In the genomic region with DNA sequence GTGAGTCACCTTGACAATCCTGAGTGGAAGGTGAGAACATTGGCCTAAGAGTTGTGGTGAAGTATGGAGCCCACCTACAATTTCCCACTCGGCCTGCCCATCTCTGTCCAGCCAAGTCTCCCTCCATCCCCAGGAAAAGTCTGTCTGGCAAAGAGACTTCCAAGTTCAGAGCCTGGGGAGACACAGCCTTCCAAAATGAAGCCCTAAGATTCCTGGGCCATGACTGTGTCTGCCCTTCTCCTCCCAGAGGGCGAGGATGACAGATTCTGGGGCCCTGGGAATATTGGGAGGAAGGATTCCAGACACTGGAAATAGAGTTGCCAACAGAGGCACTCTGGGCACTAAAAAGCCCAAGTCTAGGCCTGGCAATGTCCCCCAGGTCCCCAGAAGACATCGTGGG, we compare ENCODE assay signal across 13 cellular contexts.
DNase-seq lines count a peak whose midpoint lies in the region; ATAC-seq and TF ChIP-seq lines count a peak whose summit lies in the region.
"Had no signal": no experiment of that assay in that cellular context is flagged by ENCODE, and none has a peak within 500 bp of the region (broad histone marks: within the 10 kb centered on the region; RNA-seq: fewer than 3 reads in every experiment).

No MANE protein-coding gene starts in this region.

- CTCF ChIA-PET in MCF 10A (lab: Yijun Ruan, JAX), result interaction anchor here (0.7 to 2.7 kb wide), 2 partner anchors 230 to 257 kb away, joined by 7 to 32 read pairs; no protein-coding TSS in a partner anchor

- H3K36me3 ChIP-seq in HUES48 (ENCODE audit: control insufficient read depth, insufficient read depth, low read length) (no peaks in the 10 kb centered on the region), tibial nerve (no peaks in the 10 kb centered on the region)
- H3K36me3 ChIP-seq: lower lobe of right lung had no signal

- H3K27me3 ChIP-seq in HUES48 (ENCODE audit: control insufficient read depth, insufficient read depth, low read length) (no peaks in the 10 kb centered on the region), tibial nerve (no peaks in the 10 kb centered on the region)
- H3K27me3 ChIP-seq: dorsolateral prefrontal cortex had no signal

- no peaks in the 10 kb centered on the region for H3K9me3 Mint-ChIP-seq in MCF 10A (ENCODE audit: unreplicated experiment)

- H3K9me3 ChIP-seq in HUES48 (ENCODE audit: control insufficient read depth, insufficient read depth, low read length) (0 out of 2 replicates have a peak, but pooled peaks cover 2% of the 10 kb centered on the region), tibial nerve (peaks cover 0 to 20% (median 0%) of the 10 kb centered on the region in 4 donors)
- H3K9me3 ChIP-seq: lower lobe of right lung had no signal

- H3K4me1 ChIP-seq in HUES48 (ENCODE audit: control insufficient read depth, insufficient read depth, low read length) (0 out of 2 replicates have a peak, but pooled peaks cover 1% of the 10 kb centered on the region), tibial nerve (peaks cover 0 to 13% (median 3%) of the 10 kb centered on the region in 4 donors)
- H3K4me1 ChIP-seq: lower lobe of right lung had no signal

- peak overlapping the region; percentile 81 for H3K27ac ChIP-seq in HUES48 (ENCODE audit: low read depth, low read length)
- peak overlapping the region in 3 of 4 donors; percentile 36 to 76 (median 73) for H3K27ac ChIP-seq in tibial nerve
- H3K27ac ChIP-seq: dorsolateral prefrontal cortex, lower lobe of right lung had no signal

- in situ Hi-C loops in GM13976 (cut with MboI; ENCODE audit: low sequenced_read_pairs, unreplicated experiment), result no loop called here

- intact Hi-C loops in MCF 10A (cut with micrococcal nuclease), result loop anchor here (5.0 kb wide), 1 partner anchor 378 kb away; no protein-coding TSS in a partner anchor

- POLR2A ChIA-PET in MCF 10A (lab: Yijun Ruan, JAX), result interaction anchor here (0.6 kb wide), 1 partner anchor 368 kb away, joined by 3 read pairs; no protein-coding TSS in a partner anchor

- no peaks in the 10 kb centered on the region for H3K27me3 Mint-ChIP-seq in MCF 10A (ENCODE audit: insufficient read depth, unreplicated experiment)
- H3K27me3 Mint-ChIP-seq: stimulated activated naive CD8-positive, alpha-beta T cell treated with anti-CD3 and anti-CD28 coated beads, Interleukin-15, Interleukin-2, amounts not matched to agents 100 ng/mL and 50 ng/mL, for 24 hours had no signal

- WGBS in tibial nerve, 2 donors, result 66 to 86% methylated on average over 3 of the region's 3 CpGs

- TF ChIP-seq CTCF in MCF 10A (IDR thresholded peaks at IDR 0.05; ENCODE audit: unreplicated experiment), result no peak
- TF ChIP-seq CTCF in tibial nerve (IDR thresholded peaks at IDR 0.05), result no peak
- TF ChIP-seq CTCF in GM13976 (IDR thresholded peaks at IDR 0.05; ENCODE audit: borderline replicate concordance, control extremely low read depth, extremely low read depth, insufficient read depth, missing control alignments), result no peak

- no peak overlapping the region for H3K9ac ChIP-seq in HUES48 (ENCODE audit: low read depth, low read length)

- no peak for TF ChIP-seq EP300 in tibial nerve (IDR thresholded peaks at IDR 0.05)

- peak overlapping the region; percentile 81 for H3K27ac Mint-ChIP-seq in MCF 10A (ENCODE audit: low read depth, unreplicated experiment)
- H3K27ac Mint-ChIP-seq: stimulated activated naive CD8-positive, alpha-beta T cell treated with anti-CD3 and anti-CD28 coated beads, Interleukin-15, Interleukin-2, amounts not matched to agents 100 ng/mL and 50 ng/mL, for 24 hours had no signal

- no TSS peak for BruUV-seq in MCF 10A (replicated peaks; lab: Mats Ljungman, UMichigan)

- H3K4me3 ChIP-seq in HUES48 (ENCODE audit: low read depth, low read length) (no peak overlapping the region), tibial nerve (no peak overlapping the region)
- H3K4me3 ChIP-seq: dorsolateral prefrontal cortex, lower lobe of right lung had no signal

- H3K4me3 Mint-ChIP-seq in MCF 10A (ENCODE audit: unreplicated experiment), result no peak overlapping the region
- H3K4me3 Mint-ChIP-seq: stimulated activated naive CD8-positive, alpha-beta T cell treated with anti-CD3 and anti-CD28 coated beads, Interleukin-15, Interleukin-2, amounts not matched to agents 100 ng/mL and 50 ng/mL, for 24 hours had no signal

- no peak for ATAC-seq in esophagus mucosa

- peak; percentile 55 for DNase-seq in MCF 10A (ENCODE audit: unreplicated experiment)
- DNase-seq in iris pigment epithelial cell (ENCODE audit: low read depth), result peak; percentile 81
- DNase-seq in tibial nerve (ENCODE audit: low spot score in 2 of 2), result no peak
- no peak for DNase-seq in NCI-H1694 treated with DMSO at 0.1 percent for 48 hours (lab: John Stamatoyannopoulos, UW)
- DNase-seq in GF-D8 (lab: John Stamatoyannopoulos, UW), result no peak
- DNase-seq in GM13976 (ENCODE audit: low spot score), result no peak
- DNase-seq: dorsolateral prefrontal cortex, Karpas-422, lower lobe of right lung, NCI-H524 had no signal

- H3K36me3 Mint-ChIP-seq in MCF 10A (ENCODE audit: insufficient read depth, unreplicated experiment), result no peaks in the 10 kb centered on the region

- H3K4me1 Mint-ChIP-seq in MCF 10A (ENCODE audit: insufficient read depth, unreplicated experiment), result peaks cover 19% of the 10 kb centered on the region

- TF ChIP-seq POLR2A in tibial nerve (IDR thresholded peaks at IDR 0.05), result no peak

Comparison
In these comparisons a context has a peak if more than half of its experiments do, and no peak if none do; other contexts are left out.
1. DNase-seq: peak in MCF 10A (single experiment) and iris pigment epithelial cell (single experiment); none in tibial nerve (0 of 2), NCI-H1694 treated with DMSO at 0.1 percent for 48 hours (single experiment), GF-D8 (single experiment) and GM13976 (single experiment).